ENCODE assay signal across 7 cellular contexts in genomic region chr10:14032406-14032998, GRCh38.
DNase-seq lines count a peak whose midpoint lies in the region; ATAC-seq, FAIRE-seq and TF ChIP-seq lines count a peak whose summit lies in the region.

No MANE protein-coding gene starts in this region.

- H3K36me3 ChIP-seq in HEK293 (ENCODE audit: control insufficient read depth in 2 of 2, insufficient read depth in 1 of 2, low read length in 2 of 2) = no peaks in the 10 kb centered on the region
- no peaks in the 10 kb centered on the region for H3K36me3 ChIP-seq in endothelial cell of umbilical vein (ENCODE audit: control insufficient read depth in 2 of 2, extremely low read depth in 1 of 2, insufficient read depth in 2 of 2, low read length in 2 of 2)

- H4K20me1 ChIP-seq in endothelial cell of umbilical vein (replicated peaks; ENCODE audit: control insufficient read depth, extremely low read depth, insufficient read depth, low read length) = no peaks in the 10 kb centered on the region

- no peak for TF ChIP-seq POLR2A in endothelial cell of umbilical vein (IDR thresholded peaks at IDR 0.05; ENCODE audit: low read depth, low read length)

- no peaks in the 10 kb centered on the region for H3K9me1 ChIP-seq in endothelial cell of umbilical vein (replicated peaks; ENCODE audit: control insufficient read depth, extremely low read depth, insufficient read depth, low read length)

- BruUV-seq in endothelial cell of umbilical vein (replicated peaks; lab: Mats Ljungman, UMichigan) = no TSS peak

- H3K9me3 ChIP-seq in HEK293 (ENCODE audit: control insufficient read depth, insufficient read depth, low read depth, low read length) = no peaks in the 10 kb centered on the region
- no peaks in the 10 kb centered on the region for H3K9me3 ChIP-seq in endothelial cell of umbilical vein (replicated peaks; ENCODE audit: control insufficient read depth, insufficient read depth, low read length)

- no peak overlapping the region for H3K9ac ChIP-seq in endothelial cell of umbilical vein (replicated peaks; ENCODE audit: extremely low read depth, insufficient read depth, low read length)

- H3K4me1 ChIP-seq in HEK293 (ENCODE audit: control insufficient read depth, insufficient read depth, low read length) (no peaks in the 10 kb centered on the region), endothelial cell of umbilical vein (ENCODE audit: control insufficient read depth, extremely low read depth, insufficient read depth, low read length) (peaks cover 14% of the 10 kb centered on the region)

- ATAC-seq in HG03280 (IDR thresholded peaks at IDR 0.05; ENCODE audit: unreplicated experiment) = no peak

- H3K4me3 ChIP-seq in HEK293 (ENCODE audit: low read depth, low read length) (no peak overlapping the region), endothelial cell of umbilical vein (replicated peaks in 1 of 3; ENCODE audit: insufficient read depth in 1 of 3, low read depth in 1 of 3, low read length in 3 of 3) (no peak overlapping the region), retinal pigment epithelial cell (ENCODE audit: low read length) (no peak overlapping the region)

- H3K27ac ChIP-seq in HEK293 (ENCODE audit: extremely low read depth, low read depth, low read length) (no peak overlapping the region), endothelial cell of umbilical vein (ENCODE audit: insufficient read depth, low read depth, low read length) (no peak overlapping the region)

- TF ChIP-seq CTCF in HEK293 (tag by site-specific recombination; IDR thresholded peaks at IDR 0.05) (peak; percentile 69), endothelial cell of umbilical vein (IDR thresholded peaks at IDR 0.05; ENCODE audit: extremely low read depth in 1 of 2, insufficient read depth in 1 of 2, low read depth in 1 of 2, low read length in 2 of 2) (peak; percentile 89 to 93), retinal pigment epithelial cell (conservative IDR thresholded peaks at IDR 0.05; ENCODE audit: low read depth, low read length) (peak; percentile 84)

- H3K4me2 ChIP-seq in endothelial cell of umbilical vein (ENCODE audit: insufficient read depth, low read length) = no peak overlapping the region

- POLR2A ChIA-PET in HEK293 (lab: Yijun Ruan, JAX) = no interaction called here
- POLR2A ChIA-PET in endothelial cell of umbilical vein (lab: Charles Lee) = no interaction called here

- CTCF ChIA-PET in HEK293 (lab: Yijun Ruan, JAX) (interaction anchor here (0.6 to 1.5 kb wide), 6 partner anchors 9 to 233 kb away, joined by 3 to 11 read pairs (median 4); no protein-coding TSS in a partner anchor), endothelial cell of umbilical vein (lab: Charles Lee) (interaction anchor here (0.6 to 3.0 kb wide), 15 partner anchors 9 to 245 kb away, joined by 3 to 21 read pairs (median 4); no protein-coding TSS in a partner anchor)

- intact Hi-C loops in endothelial cell of umbilical vein (cut with micrococcal nuclease) = loop anchor here (1.0 to 5.0 kb wide), 4 partner anchors 42 to 245 kb away; no protein-coding TSS in a partner anchor

- H2AFZ ChIP-seq in endothelial cell of umbilical vein (ENCODE audit: low read depth, low read length) = peak overlapping the region; percentile 1

- no peak for FAIRE-seq in endothelial cell of umbilical vein (lab: Jason Lieb, UNC)

- peak; percentile 10 for DNase-seq in activated CD4-positive, CD25-positive, alpha-beta regulatory T cell treated with anti-CD3 and anti-CD28 coated beads, Interleukin-2, amount 50 U/mL, for 16 hours (ENCODE audit: low read depth, low spot score)
- peak; percentile 41 for DNase-seq in endothelial cell of umbilical vein (ENCODE audit: low read depth, low spot score)
- no peak for DNase-seq in retinal pigment epithelial cell (ENCODE audit: low read depth)
- DNase-seq in SHP77 (lab: John Stamatoyannopoulos, UW) = no peak
- no peak for DNase-seq in NCI-H1092 (lab: John Stamatoyannopoulos, UW)

- no peaks in the 10 kb centered on the region for H3K27me3 ChIP-seq in endothelial cell of umbilical vein (ENCODE audit: control insufficient read depth in 2 of 2, insufficient read depth in 2 of 2, low read length in 2 of 2)

- dilution Hi-C loops in endothelial cell of umbilical vein (cut with MboI; ENCODE audit: extremely low pct_ligation_motif_present, low sequenced_read_pairs) = no loop called here

- H3K79me2 ChIP-seq in endothelial cell of umbilical vein (ENCODE audit: control insufficient read depth, insufficient read depth, low read length) = no peaks in the 10 kb centered on the region

TF ChIP-seq in HEK293, 187 proteins besides CTCF, POLR2A, EP300 and RAD21 (continues in another document):
- peak; percentile 36; the same call in 1 of the 2 replicates for TF ChIP-seq ZFHX2 (tag by site-specific recombination; conservative IDR thresholded peaks at IDR 0.05)
- peak; percentile 48 for TF ChIP-seq PRDM10 (tag by site-specific recombination; IDR thresholded peaks at IDR 0.05)

TF ChIP-seq in endothelial cell of umbilical vein, 7 proteins besides CTCF, POLR2A, EP300 and RAD21:
- TF ChIP-seq POLR2AphosphoS5 (IDR thresholded peaks at IDR 0.05; ENCODE audit: insufficient read depth, low read depth, low read length) (no peak), EZH2 (IDR thresholded peaks at IDR 0.05; ENCODE audit: borderline replicate concordance, low read depth, low read length, severe bottlenecking) (no peak), GATA2 (IDR thresholded peaks at IDR 0.05; ENCODE audit: insufficient read depth, insufficient read length, low read depth, low read length) (no peak), MYC (IDR thresholded peaks at IDR 0.05; ENCODE audit: low read depth, low read length) (no peak), JUN (IDR thresholded peaks at IDR 0.05; ENCODE audit: borderline replicate concordance, insufficient read depth, insufficient read length, low read depth) (no peak)

Comparison
In these comparisons a context has a peak if more than half of its experiments do, and no peak if none do; other contexts are left out.
1. DNase-seq: peak in activated CD4-positive, CD25-positive, alpha-beta regulatory T cell treated with anti-CD3 and anti-CD28 coated beads, Interleukin-2, amount 50 U/mL, for 16 hours (single experiment) and endothelial cell of umbilical vein (single experiment); none in retinal pigment epithelial cell (single experiment), SHP77 (0 of 2) and NCI-H1092 (single experiment).
2. Peak in every context shown above with its lines, with median percentiles within 50 percentile points of each other: CTCF ChIP-seq.